Comparison of ENCODE assay signal across 1 cellular context in genomic region chr2:218023636-218024035, GRCh38.
TF ChIP-seq lines count a peak whose summit lies in the region.

No MANE protein-coding gene starts in this region.

TF ChIP-seq in IMR-90, 13 proteins besides CTCF, POLR2A, EP300 and RAD21:
- no peak for TF ChIP-seq MAZ (IDR thresholded peaks at IDR 0.05; ENCODE audit: borderline replicate concordance, low read depth, low read length)
- no peak for TF ChIP-seq RFX5 (IDR thresholded peaks at IDR 0.05; ENCODE audit: low read depth, low read length)
- no peak for TF ChIP-seq CHD1 (IDR thresholded peaks at IDR 0.05; ENCODE audit: low read depth, low read length)
- no peak for TF ChIP-seq NFE2L2 (IDR thresholded peaks at IDR 0.05; ENCODE audit: low read depth, low read length)
- no peak for TF ChIP-seq ELK1 (IDR thresholded peaks at IDR 0.05; ENCODE audit: borderline replicate concordance, low read depth, low read length)
- no peak for TF ChIP-seq USF2 (IDR thresholded peaks at IDR 0.05; ENCODE audit: low read depth, low read length)
- TF ChIP-seq CEBPB (IDR thresholded peaks at IDR 0.05; ENCODE audit: low read depth, low read length), result no peak
- no peak for TF ChIP-seq MXI1 (IDR thresholded peaks at IDR 0.05; ENCODE audit: borderline replicate concordance, low read depth, low read length)
- no peak for TF ChIP-seq SMC3 (IDR thresholded peaks at IDR 0.05; ENCODE audit: low read depth, low read length)
- TF ChIP-seq MAFK (IDR thresholded peaks at IDR 0.05; ENCODE audit: low read depth, low read length), result no peak
- TF ChIP-seq RCOR1 (IDR thresholded peaks at IDR 0.05; ENCODE audit: insufficient replicate concordance, low read length), result no peak
- TF ChIP-seq FOS (IDR thresholded peaks at IDR 0.05; ENCODE audit: low read depth, low read length), result no peak
- no peak for TF ChIP-seq BHLHE40 (IDR thresholded peaks at IDR 0.05; ENCODE audit: low read depth, low read length)
